Comparison of ENCODE assay signal across 1 cellular context in the genomic region with DNA sequence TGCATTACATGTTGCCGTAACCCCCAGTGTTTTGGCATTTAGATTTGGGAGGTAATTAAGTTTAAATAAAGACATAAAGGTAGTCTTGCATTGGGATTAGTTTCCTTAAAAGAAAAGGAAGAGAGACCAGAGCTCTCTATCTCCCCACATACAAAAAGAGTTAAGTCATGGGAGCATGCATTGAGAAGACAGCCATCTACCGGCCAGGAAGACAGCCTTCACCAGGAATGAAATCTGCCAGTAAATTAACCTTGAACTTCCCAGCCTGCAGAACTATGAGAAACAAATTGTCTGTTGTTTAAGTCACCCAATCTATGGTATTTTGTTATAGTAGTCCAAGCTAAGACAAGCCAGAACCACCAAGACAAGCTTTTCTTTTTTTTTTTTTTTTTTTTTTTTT.
TF ChIP-seq lines count a peak whose summit lies in the region.

No MANE protein-coding gene starts in this region.

TF ChIP-seq in SK-N-SH, 30 proteins besides CTCF, POLR2A, EP300 and RAD21 (continued from another document):
- TF ChIP-seq, protein P1, sequence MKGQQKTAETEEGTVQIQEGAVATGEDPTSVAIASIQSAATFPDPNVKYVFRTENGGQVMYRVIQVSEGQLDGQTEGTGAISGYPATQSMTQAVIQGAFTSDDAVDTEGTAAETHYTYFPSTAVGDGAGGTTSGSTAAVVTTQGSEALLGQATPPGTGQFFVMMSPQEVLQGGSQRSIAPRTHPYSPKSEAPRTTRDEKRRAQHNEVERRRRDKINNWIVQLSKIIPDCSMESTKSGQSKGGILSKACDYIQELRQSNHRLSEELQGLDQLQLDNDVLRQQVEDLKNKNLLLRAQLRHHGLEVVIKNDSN (IDR thresholded peaks at IDR 0.05; ENCODE audit: borderline replicate concordance, low read depth): no peak
